ENCODE assay signal across 17 cellular contexts in the genomic region with DNA sequence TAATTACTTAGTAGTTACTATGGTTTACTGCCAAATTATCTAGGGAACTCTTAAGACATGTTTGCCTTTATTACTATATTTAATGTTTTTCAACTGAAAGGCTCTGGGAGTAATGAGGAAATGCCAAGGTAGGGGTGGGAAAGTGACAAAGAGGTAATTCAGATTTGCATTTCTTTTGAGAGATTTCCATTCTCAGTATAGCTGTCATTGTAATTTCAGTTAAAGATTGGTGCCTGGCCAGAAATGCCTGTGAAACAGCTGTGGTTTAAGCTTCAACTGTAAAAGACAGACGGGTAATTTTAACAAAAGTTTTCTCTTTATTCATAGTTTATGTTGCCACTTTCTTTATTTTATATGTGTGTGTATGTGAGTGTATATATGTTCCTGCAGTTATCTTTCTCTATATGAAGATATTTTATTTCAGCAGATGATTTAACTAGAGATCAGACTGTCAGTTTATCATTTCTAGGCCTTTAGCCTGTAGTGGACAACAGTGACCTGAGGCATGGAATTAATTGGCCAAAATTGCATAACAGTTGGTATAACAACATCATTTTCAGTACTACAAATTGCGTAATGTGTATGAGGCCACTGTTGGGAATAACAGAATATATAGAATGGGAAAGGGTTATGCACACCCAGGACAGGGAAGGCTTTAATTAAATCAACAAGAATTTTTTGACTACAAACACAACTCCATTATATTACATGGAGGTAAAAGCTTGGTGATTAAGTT.
DNase-seq lines count a peak whose midpoint lies in the region; ATAC-seq, FAIRE-seq and TF ChIP-seq lines count a peak whose summit lies in the region.
"Had no signal": no experiment of that assay in that cellular context is flagged by ENCODE, and none has a peak within 500 bp of the region (broad histone marks: within the 10 kb centered on the region; RNA-seq: fewer than 3 reads in every experiment).

No MANE protein-coding gene starts in this region.

- H3K4me1 ChIP-seq in mammary epithelial cell (ENCODE audit: insufficient read depth, low read length) (peaks cover 2% of the 10 kb centered on the region), GM12878 (ENCODE audit: control insufficient read depth, insufficient read depth, low read length) (peaks cover 14% of the 10 kb centered on the region)
- H3K4me1 ChIP-seq: gastroesophageal sphincter had no signal

- SMC1A ChIA-PET in GM12878 (lab: Charles Lee; ENCODE audit: uncharacterized antibody, unreplicated experiment), result interaction anchor here (0.9 to 6.8 kb wide), 9 partner anchors 9 to 120 kb away, joined by 3 to 70 read pairs (median 7); no protein-coding TSS in a partner anchor

- ATAC-seq in HG02973 (IDR thresholded peaks at IDR 0.05; ENCODE audit: unreplicated experiment) (peak; percentile 67), GM12878 (peak; percentile 45)
- ATAC-seq: gastroesophageal sphincter, right cardiac atrium, WTC11 had no signal

- no peaks in the 10 kb centered on the region for H3K9me3 ChIP-seq in mammary epithelial cell (replicated peaks; ENCODE audit: insufficient read depth, low read length)
- no peaks in the 10 kb centered on the region for H3K9me3 ChIP-seq in GM12878 (replicated peaks; ENCODE audit: control insufficient read depth, insufficient read depth, low read length)
- H3K9me3 ChIP-seq: gastroesophageal sphincter had no signal

- H3K9me3 Mint-ChIP-seq in MCF 10A (ENCODE audit: unreplicated experiment), result no peaks in the 10 kb centered on the region
- H3K9me3 Mint-ChIP-seq: WTC11 had no signal

- peak overlapping the region; percentile 66 for H3K27ac Mint-ChIP-seq in MCF 10A (ENCODE audit: low read depth, unreplicated experiment)
- H3K27ac Mint-ChIP-seq: WTC11 had no signal

- H3K9ac ChIP-seq in mammary epithelial cell (ENCODE audit: insufficient read depth, low read length) (no peak overlapping the region), GM12878 (ENCODE audit: control insufficient read depth, insufficient read depth, low read length) (no peak overlapping the region)

- intact Hi-C loops in MCF 10A (cut with micrococcal nuclease) (no loop called here), mammary epithelial cell (cut with micrococcal nuclease) (no loop called here), GM12878 (cut with micrococcal nuclease; ENCODE audit: unreplicated experiment) (no loop called here)

- peaks cover 16% of the 10 kb centered on the region for H3K36me3 Mint-ChIP-seq in MCF 10A (ENCODE audit: insufficient read depth, unreplicated experiment)
- H3K36me3 Mint-ChIP-seq: WTC11 had no signal

- H4K20me1 ChIP-seq in mammary epithelial cell (ENCODE audit: insufficient read depth, low read length) (no peaks in the 10 kb centered on the region), GM12878 (ENCODE audit: control insufficient read depth, insufficient read depth) (no peaks in the 10 kb centered on the region)

- H2AFZ ChIP-seq in mammary epithelial cell (ENCODE audit: low read depth, low read length) (no peak overlapping the region), GM12878 (ENCODE audit: control insufficient read depth, low read depth, low read length) (no peak overlapping the region)

- peaks cover 23% of the 10 kb centered on the region for H3K4me1 Mint-ChIP-seq in MCF 10A (ENCODE audit: insufficient read depth, unreplicated experiment)

- FAIRE-seq in GM12878 (lab: Jason Lieb, UNC), result no peak
- FAIRE-seq: colon had no signal

- no peak for TF ChIP-seq CTCF in MCF 10A (IDR thresholded peaks at IDR 0.05; ENCODE audit: unreplicated experiment)
- no peak for TF ChIP-seq CTCF in mammary epithelial cell (conservative IDR thresholded peaks at IDR 0.05 in 1 of 2, IDR thresholded peaks at IDR 0.05 in 1 of 2; ENCODE audit: extremely low read depth in 1 of 2, insufficient read depth in 1 of 2, low read depth in 1 of 2, low read length in 2 of 2)
- TF ChIP-seq CTCF in GM12878 (IDR thresholded peaks at IDR 0.05 in 2 of 3, conservative IDR thresholded peaks at IDR 0.05 in 1 of 3; ENCODE audit: control insufficient read depth in 2 of 3, extremely low read depth in 1 of 3, insufficient read depth in 1 of 3, low read depth in 3 of 3, low read length in 3 of 3), result no peak

- no peak for TF ChIP-seq EP300 in GM12878 (IDR thresholded peaks at IDR 0.05; ENCODE audit: borderline replicate concordance in 1 of 2, control insufficient read depth in 1 of 2, low read depth in 2 of 2, low read length in 2 of 2)

- H3K79me2 ChIP-seq in mammary epithelial cell (ENCODE audit: insufficient read depth, low read length), result peaks cover 16% of the 10 kb centered on the region
- no peaks in the 10 kb centered on the region; the same call in 1 of the 2 replicates for H3K79me2 ChIP-seq in GM12878 (ENCODE audit: control insufficient read depth, insufficient read depth, low read length)

- H3K36me3 ChIP-seq in mammary epithelial cell (ENCODE audit: insufficient read depth, low read length) (peaks cover 2% of the 10 kb centered on the region), GM12878 (ENCODE audit: control insufficient read depth in 2 of 2, insufficient read depth in 2 of 2, low read length in 1 of 2) (no peaks in the 10 kb centered on the region; a peak in 1 of 4 replicates)
- H3K36me3 ChIP-seq: gastroesophageal sphincter had no signal

- POLR2A ChIA-PET in MCF 10A (lab: Yijun Ruan, JAX), result interaction anchor here (1.1 to 2.0 kb wide), 5 partner anchors 11 to 51 kb away, joined by 3 to 8 read pairs (median 5); no protein-coding TSS in a partner anchor
- POLR2A ChIA-PET in GM12878 (lab: Charles Lee), result interaction anchor here (0.7 to 1.6 kb wide), 7 partner anchors 9 to 57 kb away, joined by 3 to 5 read pairs (median 3); no protein-coding TSS in a partner anchor

- H3K27me3 ChIP-seq in mammary epithelial cell (ENCODE audit: insufficient read depth, low read length) (no peaks in the 10 kb centered on the region), GM12878 (replicated peaks in 1 of 2; ENCODE audit: control insufficient read depth in 2 of 2, insufficient read depth in 2 of 2, low read length in 1 of 2) (no peaks in the 10 kb centered on the region)
- H3K27me3 ChIP-seq: gastroesophageal sphincter had no signal

- no peak overlapping the region for H3K4me3 Mint-ChIP-seq in MCF 10A (ENCODE audit: unreplicated experiment)
- H3K4me3 Mint-ChIP-seq: WTC11 had no signal

- H3K27me3 Mint-ChIP-seq in MCF 10A (ENCODE audit: insufficient read depth, unreplicated experiment), result no peaks in the 10 kb centered on the region

- no TSS peak for BruUV-seq in MCF 10A (replicated peaks; lab: Mats Ljungman, UMichigan)
- no TSS peak for BruUV-seq in mammary epithelial cell (replicated peaks; lab: Mats Ljungman, UMichigan)
- no TSS peak for BruUV-seq in GM12878 (replicated peaks; lab: Mats Ljungman, UMichigan)

- RAD21 ChIA-PET in GM12878 (lab: Charles Lee; ENCODE audit: unreplicated experiment), result interaction anchor here (1.0 to 4.3 kb wide), 5 partner anchors 9 to 220 kb away, joined by 3 to 40 read pairs (median 4); no protein-coding TSS in a partner anchor

- no peak overlapping the region for H3K4me3 ChIP-seq in mammary epithelial cell (replicated peaks in 1 of 3; ENCODE audit: insufficient read depth in 1 of 3, low read depth in 2 of 3, low read length in 3 of 3)
- H3K4me3 ChIP-seq in GM12878, result no peak overlapping the region
- H3K4me3 ChIP-seq: gastroesophageal sphincter, lung had no signal

- DNase-seq in MCF 10A (ENCODE audit: unreplicated experiment) (peak; percentile 82), mammary epithelial cell (no peak), GM12878 (ENCODE audit: low read depth, low spot score) (no peak), pons (ENCODE audit: low spot score) (no peak), KG1 (lab: John Stamatoyannopoulos, UW) (no peak), amniotic stem cell (lab: John Stamatoyannopoulos, UW) (no peak)
- no peak for DNase-seq in activated CD8-positive, alpha-beta memory T cell treated with anti-CD3 and anti-CD28 coated beads, Interleukin-2, amount 50 U/mL, for 4 hours
- DNase-seq: ACHN, activated gamma-delta T cell treated with Interleukin-2 at 50 U/mL for 16 hours, NCI-H1417 treated with DMSO at 0.1 percent for 48 hours, right cardiac atrium had no signal

- no peak for TF ChIP-seq RAD21 in GM12878 (IDR thresholded peaks at IDR 0.05; ENCODE audit: insufficient read depth, low read depth, low read length)

- H3K4me2 ChIP-seq in mammary epithelial cell (ENCODE audit: insufficient read depth, low read depth, low read length) (no peak overlapping the region), GM12878 (ENCODE audit: control insufficient read depth, insufficient read depth) (no peak overlapping the region)

- 77% methylated on average over 2 of the region's 2 CpGs for WGBS in mammary epithelial cell (ENCODE audit: low coverage, missing lambda C conversion rate)
- WGBS in GM12878 (ENCODE audit: insufficient coverage, insufficient replicate concordance, low lambda C conversion rate, missing lambda C conversion rate), result 63% methylated on average over 2 of the region's 2 CpGs

- dilution Hi-C loops in mammary epithelial cell (cut with HindIII; ENCODE audit: low sequenced_read_pairs), result no loop called here

- in situ Hi-C loops in mammary epithelial cell (cut with MboI; ENCODE audit: low sequenced_read_pairs in 2 of 2) (no loop called here), GM12878 (cut with MboI) (no loop called here)

- CTCF ChIA-PET in MCF 10A (lab: Yijun Ruan, JAX), result interaction anchor here (0.6 to 2.5 kb wide), 8 partner anchors 14 to 382 kb away, joined by 3 to 9 read pairs (median 4); no protein-coding TSS in a partner anchor
- CTCF ChIA-PET in mammary epithelial cell (lab: Charles Lee; ENCODE audit: low non-redundant PET), result no interaction called here
- CTCF ChIA-PET in GM12878 (lab: Yijun Ruan, JAX), result interaction anchor here (0.6 to 5.4 kb wide), 22 partner anchors 9 to 561 kb away, joined by 3 to 62 read pairs (median 4); no protein-coding TSS in a partner anchor

- TF ChIP-seq POLR2A in GM12878 (IDR thresholded peaks at IDR 0.05; ENCODE audit: low read depth, low read length), result no peak

- H3K27ac ChIP-seq in mammary epithelial cell (ENCODE audit: insufficient read depth, low read depth, low read length) (no peak overlapping the region), GM12878 (ENCODE audit: control insufficient read depth, insufficient read depth) (peak overlapping the region; percentile 24; the same call in 1 of the 2 replicates)
- H3K27ac ChIP-seq: gastroesophageal sphincter, HL-60 had no signal

TF ChIP-seq in GM12878, 131 proteins besides CTCF, POLR2A, EP300 and RAD21 (continues in another document):
- peak; percentile 31; the same call in 1 of the 2 replicates for TF ChIP-seq RUNX3 (IDR thresholded peaks at IDR 0.05; ENCODE audit: low read length)
- TF ChIP-seq, protein P1, sequence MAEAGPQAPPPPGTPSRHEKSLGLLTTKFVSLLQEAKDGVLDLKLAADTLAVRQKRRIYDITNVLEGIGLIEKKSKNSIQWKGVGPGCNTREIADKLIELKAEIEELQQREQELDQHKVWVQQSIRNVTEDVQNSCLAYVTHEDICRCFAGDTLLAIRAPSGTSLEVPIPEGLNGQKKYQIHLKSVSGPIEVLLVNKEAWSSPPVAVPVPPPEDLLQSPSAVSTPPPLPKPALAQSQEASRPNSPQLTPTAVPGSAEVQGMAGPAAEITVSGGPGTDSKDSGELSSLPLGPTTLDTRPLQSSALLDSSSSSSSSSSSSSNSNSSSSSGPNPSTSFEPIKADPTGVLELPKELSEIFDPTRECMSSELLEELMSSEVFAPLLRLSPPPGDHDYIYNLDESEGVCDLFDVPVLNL (IDR thresholded peaks at IDR 0.05; ENCODE audit: low read depth, low read length), result no peak
- TF ChIP-seq HDAC2 (IDR thresholded peaks at IDR 0.05), result no peak
